ENCODE assay signal across 8 cellular contexts in the genomic region with DNA sequence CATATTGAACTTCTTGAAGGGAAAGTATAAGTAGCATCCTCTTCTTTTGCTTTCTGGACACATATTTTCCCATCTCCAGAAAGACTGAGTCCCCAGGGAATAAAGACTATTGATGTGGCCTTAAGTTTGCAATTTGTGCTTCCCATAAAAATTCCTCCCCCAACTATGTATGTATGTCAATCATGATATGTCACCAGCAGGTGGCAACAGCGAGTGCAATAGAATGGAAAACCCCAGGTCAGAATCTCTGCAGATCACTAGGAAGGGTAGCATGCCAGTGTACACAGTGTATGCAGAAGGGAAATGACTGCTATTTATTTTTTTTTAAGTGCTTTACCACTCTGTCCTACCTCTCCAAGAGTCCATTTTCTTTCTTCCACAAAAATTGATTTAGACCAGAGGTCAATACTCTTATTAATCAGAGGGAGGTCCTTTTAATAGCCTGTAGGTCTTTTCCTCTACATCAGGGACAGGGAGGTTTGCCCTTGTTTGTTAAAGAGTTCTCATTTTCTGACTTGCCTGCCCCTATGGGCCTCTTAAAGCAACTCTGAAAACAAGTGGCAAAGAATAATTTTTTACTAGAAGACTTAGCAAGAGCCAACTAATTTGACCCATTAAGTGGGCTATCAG.
DNase-seq lines count a peak whose midpoint lies in the region; ATAC-seq and TF ChIP-seq lines count a peak whose summit lies in the region.

No MANE protein-coding gene starts in this region.

- no peaks in the 10 kb centered on the region for H3K36me3 ChIP-seq in osteoblast (ENCODE audit: insufficient read depth, low read length)

- no peak overlapping the region for H3K4me3 ChIP-seq in osteoblast (ENCODE audit: insufficient read depth, low read length)

- CTCF ChIA-PET in activated CD4-positive, alpha-beta memory T cell treated with anti-CD3 and anti-CD28 coated beads for 36 hours (lab: Charles Lee): interaction anchor here (0.6 to 0.9 kb wide), 2 partner anchors 106 to 1893 kb away, joined by 3 to 4 read pairs; no protein-coding TSS in a partner anchor

- peak; percentile 94 for ATAC-seq in GM19395 (IDR thresholded peaks at IDR 0.05; ENCODE audit: unreplicated experiment)
- ATAC-seq in HG03196 (IDR thresholded peaks at IDR 0.05; ENCODE audit: unreplicated experiment): peak; percentile 91

- no peaks in the 10 kb centered on the region for H3K4me1 ChIP-seq in osteoblast (ENCODE audit: insufficient read depth, low read length)

- TF ChIP-seq CTCF in osteoblast (IDR thresholded peaks at IDR 0.05; ENCODE audit: extremely low read depth, low read depth, low read length): peak; percentile 74

- H3K4me1 Mint-ChIP-seq in activated CD4-positive, alpha-beta memory T cell treated with anti-CD3 and anti-CD28 coated beads for 36 hours (ENCODE audit: low read depth): no peaks in the 10 kb centered on the region

- POLR2A ChIA-PET in activated CD4-positive, alpha-beta memory T cell treated with anti-CD3 and anti-CD28 coated beads for 36 hours (lab: Charles Lee): no interaction called here

- no peaks in the 10 kb centered on the region for H3K79me2 ChIP-seq in osteoblast (ENCODE audit: insufficient read depth, low read length)

- H3K27ac ChIP-seq in osteoblast (ENCODE audit: low read depth, low read length): no peak overlapping the region

- H3K9me3 Mint-ChIP-seq in activated CD4-positive, alpha-beta memory T cell treated with anti-CD3 and anti-CD28 coated beads for 36 hours: no peaks in the 10 kb centered on the region

- DNase-seq in DMS53 treated with DMSO at 0.1 percent for 48 hours (lab: John Stamatoyannopoulos, UW; ENCODE audit: unreplicated experiment): peak; percentile 75
- peak; percentile 52 for DNase-seq in NCI-H2171 (lab: John Stamatoyannopoulos, UW)
- DNase-seq in activated CD4-positive, alpha-beta memory T cell treated with anti-CD3 and anti-CD28 coated beads for 36 hours: peak; percentile 40
- peak; percentile 60 for DNase-seq in globus pallidus (ENCODE audit: low spot score)
- DNase-seq in osteoblast (ENCODE audit: insufficient read length, low spot score, missing footprints): peak; percentile 68
- no peak for DNase-seq in NCI-H128 (lab: John Stamatoyannopoulos, UW; ENCODE audit: unreplicated experiment)

- no peaks in the 10 kb centered on the region for H3K27me3 Mint-ChIP-seq in activated CD4-positive, alpha-beta memory T cell treated with anti-CD3 and anti-CD28 coated beads for 36 hours

- H3K36me3 Mint-ChIP-seq in activated CD4-positive, alpha-beta memory T cell treated with anti-CD3 and anti-CD28 coated beads for 36 hours: no peaks in the 10 kb centered on the region

- no peak overlapping the region for H2AFZ ChIP-seq in osteoblast (ENCODE audit: low read length)

- no peak overlapping the region for H3K4me2 ChIP-seq in osteoblast (ENCODE audit: insufficient read depth, low read length)

- no peak overlapping the region for H3K4me3 Mint-ChIP-seq in activated CD4-positive, alpha-beta memory T cell treated with anti-CD3 and anti-CD28 coated beads for 36 hours

- no peaks in the 10 kb centered on the region for H3K27me3 ChIP-seq in osteoblast (ENCODE audit: insufficient read depth, low read length)

- intact Hi-C loops in activated CD4-positive, alpha-beta memory T cell treated with anti-CD3 and anti-CD28 coated beads for 36 hours (cut with micrococcal nuclease): loop anchor here (2.0 to 10.0 kb wide), 2 partner anchors 546 to 1030 kb away; no protein-coding TSS in a partner anchor

- no peaks in the 10 kb centered on the region for H3K9me3 ChIP-seq in osteoblast (ENCODE audit: low read depth, low read length)

- H4K20me1 ChIP-seq in osteoblast (ENCODE audit: insufficient read depth, low read length): no peaks in the 10 kb centered on the region

- H3K27ac Mint-ChIP-seq in activated CD4-positive, alpha-beta memory T cell treated with anti-CD3 and anti-CD28 coated beads for 36 hours: no peak overlapping the region
